In the genomic region with DNA sequence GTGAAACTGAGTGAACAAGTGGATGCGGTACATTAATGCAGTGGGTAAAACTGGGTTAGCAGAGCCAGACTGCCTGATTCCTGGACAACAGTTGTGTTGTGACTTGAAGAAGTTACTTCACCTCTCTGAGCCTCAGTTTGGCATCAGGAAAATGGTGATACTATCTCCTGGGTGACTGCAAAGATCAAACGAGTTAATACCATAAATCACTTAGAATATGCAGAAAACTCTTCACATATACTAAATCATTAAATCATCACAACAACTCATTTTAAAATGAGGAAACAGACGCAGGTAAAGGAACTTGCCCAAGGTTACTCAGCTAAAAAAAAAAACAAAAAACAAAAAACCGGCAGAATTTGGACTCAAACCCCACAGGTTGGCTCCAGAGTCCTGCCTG, we compare ENCODE assay signal across 8 cellular contexts. TPM values are rescaled to one million over a fixed set of nuclear protein-coding genes. Genes with fewer than 3 reads are reported as not detected.
DNase-seq lines count a peak whose midpoint lies in the region; ATAC-seq and TF ChIP-seq lines count a peak whose summit lies in the region.

No MANE protein-coding gene starts in this region.

- H3K9ac ChIP-seq in duodenal mucosa (ENCODE audit: low read depth in 1 of 2, low read length in 2 of 2): peak overlapping the region; percentile 82 to 86

- no peak overlapping the region for H3K27ac ChIP-seq in duodenal mucosa (ENCODE audit: low read depth, low read length)

- DNase-seq in BJ (ENCODE audit: low read depth) (no peak), LNCaP clone FGC (ENCODE audit: low read depth) (no peak), head of caudate nucleus (no peak), NCI-H2227 (lab: John Stamatoyannopoulos, UW; ENCODE audit: unreplicated experiment) (no peak)

- H3K4me1 ChIP-seq in duodenal mucosa (ENCODE audit: control insufficient read depth in 1 of 2, insufficient read depth in 2 of 2, low read length in 2 of 2): peaks cover 22 to 34% of the 10 kb centered on the region in 2 donors

- H3K27me3 ChIP-seq in BJ (ENCODE audit: control insufficient read depth, insufficient read depth, low read length): no peaks in the 10 kb centered on the region
- H3K27me3 ChIP-seq in duodenal mucosa (ENCODE audit: control insufficient read depth in 1 of 2, insufficient read depth in 2 of 2, low read length in 2 of 2): no peaks in the 10 kb centered on the region

- POLR2A ChIA-PET in BJ (lab: Charles Lee): interaction anchor here (1.2 kb wide), 1 partner anchor 30 kb away, joined by 4 read pairs; a partner anchor contains a TSS

- H3K27me3 Mint-ChIP-seq in nephron (ENCODE audit: low read depth): no peaks in the 10 kb centered on the region

- H3K36me3 Mint-ChIP-seq in nephron (ENCODE audit: low read depth): peaks cover 32% of the 10 kb centered on the region

- ATAC-seq in HG03280 (IDR thresholded peaks at IDR 0.05; ENCODE audit: unreplicated experiment) (no peak), GM21360 (IDR thresholded peaks at IDR 0.05; ENCODE audit: unreplicated experiment) (no peak)

- H3K9me3 Mint-ChIP-seq in nephron: no peaks in the 10 kb centered on the region

- H3K4me3 Mint-ChIP-seq in nephron: peak overlapping the region; percentile 97 to 99 (median 97)

- H3K4me3 ChIP-seq in BJ (ENCODE audit: low read depth, low read length): peak overlapping the region; percentile 51
- H3K4me3 ChIP-seq in LNCaP clone FGC (ENCODE audit: low read depth, low read length): peak overlapping the region; percentile 69
- peak overlapping the region; percentile 81 to 87 for H3K4me3 ChIP-seq in duodenal mucosa (ENCODE audit: low read depth in 1 of 2, low read length in 2 of 2)

- H3K9me3 ChIP-seq in duodenal mucosa (ENCODE audit: control insufficient read depth in 1 of 2, low read length in 2 of 2): no peaks in the 10 kb centered on the region

- peaks cover 1% of the 10 kb centered on the region; the same call in 1 of the 2 replicates for H3K36me3 ChIP-seq in BJ (ENCODE audit: control insufficient read depth, insufficient read depth, low read length)
- H3K36me3 ChIP-seq in duodenal mucosa (ENCODE audit: control insufficient read depth in 1 of 2, insufficient read depth in 2 of 2, low read length in 2 of 2): peaks cover 0 to 5% of the 10 kb centered on the region in 2 donors

- H3K27ac Mint-ChIP-seq in nephron: peak overlapping the region; percentile 70 to 96 (median 95)

- TF ChIP-seq CTCF in BJ (IDR thresholded peaks at IDR 0.05; ENCODE audit: insufficient read depth, low read depth, low read length) (no peak), LNCaP clone FGC (IDR thresholded peaks at IDR 0.05; ENCODE audit: control insufficient read depth, extremely low read depth, insufficient read depth) (no peak), nephron (IDR thresholded peaks at IDR 0.05; ENCODE audit: unreplicated experiment in 3 of 3) (no peak)

- CTCF ChIA-PET in BJ (lab: Yijun Ruan, JAX): interaction anchor here (0.6 kb wide), 1 partner anchor 12 kb away, joined by 3 read pairs; no protein-coding TSS in a partner anchor

- intact Hi-C loops in head of caudate nucleus (cut with DNase I): loop anchor here (2.0 to 10.0 kb wide), 3 partner anchors 31 to 211 kb away; a partner anchor contains a TSS

- peaks cover 34% of the 10 kb centered on the region for H3K4me1 Mint-ChIP-seq in nephron

RNA-seq across cellular contexts. Expression of a gene that starts 0.8 kb away (rescaled TPM):
- polyA plus RNA-seq in BJ (2011; rRNA removed): 3.2 and 4.3 TPM in 2 replicates
- 0.71 and 1.2 TPM in 2 replicates for polyA minus RNA-seq in BJ (2011; rRNA and poly(A)+ RNA removed)

RNA-seq across cellular contexts. Expression of a gene that starts 30.4 kb away (rescaled TPM):
- 52.3 and 64.2 TPM in 2 replicates for polyA plus RNA-seq in BJ (2011; rRNA removed)
- 42.2 and 44.4 TPM in 2 replicates for polyA minus RNA-seq in BJ (2011; rRNA and poly(A)+ RNA removed)
